ENCODE assay signal across 8 cellular contexts in genomic region chr9:115524467-115525059, GRCh38.
A peak's percentile ranks its signal among the peaks of the same experiment; 100 is the strongest.
DNase-seq lines count a peak whose midpoint lies in the region; ATAC-seq and TF ChIP-seq lines count a peak whose summit lies in the region.

No MANE protein-coding gene starts in this region.

- no peak overlapping the region for H3K4me3 Mint-ChIP-seq in osteocyte (ENCODE audit: unreplicated experiment)

- no peaks in the 10 kb centered on the region for H4K20me1 ChIP-seq in Loucy (ENCODE audit: insufficient read depth, low read length, poor library complexity, severe bottlenecking)
- H4K20me1 ChIP-seq in SU-DHL-6 (ENCODE audit: low read depth, low read length): no peaks in the 10 kb centered on the region

- no peaks in the 10 kb centered on the region for H3K27me3 Mint-ChIP-seq in osteocyte (ENCODE audit: unreplicated experiment)

- peak; percentile 55 for DNase-seq in AG04450 (ENCODE audit: low read depth, low spot score)
- DNase-seq in GM10248 (ENCODE audit: extremely low spot score): peak; percentile 19
- peak; percentile 87 for DNase-seq in fibroblast of the aortic adventitia (ENCODE audit: low read depth)
- DNase-seq in osteocyte (ENCODE audit: extremely low spot score, unreplicated experiment): no peak

- H3F3A ChIP-seq in Loucy (ENCODE audit: low read depth) (no peaks in the 10 kb centered on the region), SU-DHL-6 (ENCODE audit: insufficient read depth) (no peaks in the 10 kb centered on the region)

- H3K9me3 ChIP-seq in AG04450 (ENCODE audit: control insufficient read depth, insufficient read depth, low read length): no peaks in the 10 kb centered on the region
- H3K9me3 ChIP-seq in Loucy (ENCODE audit: insufficient read depth, low read depth, low read length): no peaks in the 10 kb centered on the region
- no peaks in the 10 kb centered on the region for H3K9me3 ChIP-seq in SU-DHL-6 (ENCODE audit: insufficient read depth, low read length)

- H3K79me2 ChIP-seq in Loucy (ENCODE audit: insufficient read depth, low read length) (no peaks in the 10 kb centered on the region), SU-DHL-6 (ENCODE audit: insufficient read depth, low read length) (no peaks in the 10 kb centered on the region)

- H2AFZ ChIP-seq in Loucy (ENCODE audit: low read length) (no peak overlapping the region), SU-DHL-6 (ENCODE audit: low read depth, low read length, severe bottlenecking) (no peak overlapping the region)

- H3K27me3 ChIP-seq in AG04450 (ENCODE audit: control insufficient read depth, insufficient read depth, low read length): no peaks in the 10 kb centered on the region
- H3K27me3 ChIP-seq in Loucy (ENCODE audit: insufficient read depth, low read length, poor library complexity, severe bottlenecking): no peaks in the 10 kb centered on the region
- H3K27me3 ChIP-seq in SU-DHL-6 (ENCODE audit: low read length): no peaks in the 10 kb centered on the region

- POLR2A ChIA-PET in AG04450 (lab: Yijun Ruan, JAX): no interaction called here
- POLR2A ChIA-PET in GM10248 (lab: Yijun Ruan, JAX): no interaction called here

- no peaks in the 10 kb centered on the region for H3K9me3 Mint-ChIP-seq in osteocyte (ENCODE audit: unreplicated experiment)

- H3K27ac ChIP-seq in AG04450 (ENCODE audit: low read depth, low read length): no peak overlapping the region
- no peak overlapping the region for H3K27ac ChIP-seq in SU-DHL-6 (ENCODE audit: low read depth, low read length)

- H3K9ac ChIP-seq in Loucy (ENCODE audit: low read depth, low read length, poor library complexity, severe bottlenecking) (no peak overlapping the region), SU-DHL-6 (ENCODE audit: low read length) (no peak overlapping the region)

- H3K4me1 ChIP-seq in Loucy (ENCODE audit: insufficient read depth, low read length, poor library complexity, severe bottlenecking): no peaks in the 10 kb centered on the region

- H3K4me3 ChIP-seq in AG04450 (ENCODE audit: low read depth, low read length): no peak overlapping the region
- H3K4me3 ChIP-seq in Loucy (ENCODE audit: low read length, poor library complexity, severe bottlenecking): no peak overlapping the region
- H3K4me3 ChIP-seq in SU-DHL-6 (ENCODE audit: insufficient read depth, low read length, poor library complexity, severe bottlenecking): no peak overlapping the region
- no peak overlapping the region for H3K4me3 ChIP-seq in fibroblast of the aortic adventitia (ENCODE audit: low read depth, low read length)

- H3K36me3 Mint-ChIP-seq in osteocyte (ENCODE audit: unreplicated experiment): no peaks in the 10 kb centered on the region

- H3K4me2 ChIP-seq in Loucy (ENCODE audit: low read depth, low read length, poor library complexity, severe bottlenecking) (no peak overlapping the region), SU-DHL-6 (ENCODE audit: low read depth, low read length, poor library complexity, severe bottlenecking) (no peak overlapping the region)

- no peaks in the 10 kb centered on the region for H3K36me3 ChIP-seq in Loucy (ENCODE audit: insufficient read depth, low read length)
- no peaks in the 10 kb centered on the region for H3K36me3 ChIP-seq in SU-DHL-6 (ENCODE audit: low read length)

- CTCF ChIA-PET in AG04450 (lab: Charles Lee) (interaction anchor here (0.5 to 2.1 kb wide), 41 partner anchors 10 to 864 kb away, joined by 3 to 14 read pairs (median 4); partner anchors contain the start of gene TNC), GM10248 (lab: Yijun Ruan, JAX) (interaction anchor here (0.7 to 2.1 kb wide), 12 partner anchors 9 to 844 kb away, joined by 3 to 7 read pairs (median 3); no protein-coding TSS in a partner anchor)

- peak; percentile 87 for TF ChIP-seq CTCF in AG04450 (IDR thresholded peaks at IDR 0.05; ENCODE audit: low read depth, low read length)
- TF ChIP-seq CTCF in GM10248 (IDR thresholded peaks at IDR 0.05; ENCODE audit: control extremely low read depth, extremely low read depth, low read depth, missing control alignments): peak; percentile 31
- peak; percentile 71 for TF ChIP-seq CTCF in Loucy (conservative IDR thresholded peaks at IDR 0.05; ENCODE audit: low read length)
- peak; percentile 22 for TF ChIP-seq CTCF in SU-DHL-6 (IDR thresholded peaks at IDR 0.05; ENCODE audit: insufficient read depth, low read length, poor library complexity, severe bottlenecking)
- peak; percentile 79 for TF ChIP-seq CTCF in fibroblast of the aortic adventitia (IDR thresholded peaks at IDR 0.05; ENCODE audit: insufficient read depth, low read length)
- TF ChIP-seq CTCF in osteocyte (IDR thresholded peaks at IDR 0.05): peak; percentile 87

- no peak for ATAC-seq in HG03521 (IDR thresholded peaks at IDR 0.05; ENCODE audit: unreplicated experiment)
- no peak for ATAC-seq in GM19467 (IDR thresholded peaks at IDR 0.05; ENCODE audit: unreplicated experiment)

- peaks cover 3% of the 10 kb centered on the region for H3K4me1 Mint-ChIP-seq in osteocyte (ENCODE audit: unreplicated experiment)

- no peak overlapping the region for H3K27ac Mint-ChIP-seq in osteocyte (ENCODE audit: unreplicated experiment)

- H3K9me2 ChIP-seq in Loucy (replicated peaks; ENCODE audit: low read depth, low read length) (no peaks in the 10 kb centered on the region), SU-DHL-6 (replicated peaks; ENCODE audit: insufficient read depth, low read length) (no peaks in the 10 kb centered on the region)

Comparison
In these comparisons a context has a peak if more than half of its experiments do, and no peak if none do; other contexts are left out.
1. CTCF ChIP-seq: peak in every context shown above with its lines; median percentile 87 in AG04450; 87 in osteocyte; 79 in fibroblast of the aortic adventitia; 71 in Loucy; 31 in GM10248; 22 in SU-DHL-6.